ENCODE assay signal across 9 cellular contexts in genomic region chr7:99618726-99619125, GRCh38. TPM values are rescaled to one million over a fixed set of nuclear protein-coding genes. Genes with fewer than 3 reads are reported as not detected.
DNase-seq lines count a peak whose midpoint lies in the region; ATAC-seq and TF ChIP-seq lines count a peak whose summit lies in the region.
"Had no signal": no experiment of that assay in that cellular context is flagged by ENCODE, and none has a peak within 500 bp of the region (broad histone marks: within the 10 kb centered on the region; RNA-seq: fewer than 3 reads in every experiment).

No MANE protein-coding gene starts in this region.

- no peak for TF ChIP-seq CTCF in DND-41 (IDR thresholded peaks at IDR 0.05; ENCODE audit: borderline replicate concordance, extremely low read depth, low read length, poor library complexity, severe bottlenecking)
- TF ChIP-seq CTCF in NB4 (IDR thresholded peaks at IDR 0.05; ENCODE audit: low read depth, low read length): no peak
- no peak for TF ChIP-seq CTCF in brain microvascular endothelial cell (IDR thresholded peaks at IDR 0.05; ENCODE audit: low read depth, low read length, missing control alignments)

- H3K27me3 ChIP-seq in DND-41 (ENCODE audit: insufficient read depth, low read length, poor library complexity) (no peaks in the 10 kb centered on the region), brain microvascular endothelial cell (replicated peaks) (no peaks in the 10 kb centered on the region)

- H3K27ac Mint-ChIP-seq in natural killer cell treated with Interleukin-12 subunit alpha and Interleukin-12 subunit beta and Interleukin-15 and Interleukin-18, amount 100 ng/mL, for 72 hours: peak overlapping the region in 1 of 2 donors; percentile 90

- H3K4me3 ChIP-seq in DND-41 (ENCODE audit: low read depth in 1 of 2, low read length in 2 of 2): peak overlapping the region in 1 of 2 experiments; percentile 68; a peak in 1 of 4 replicates
- H3K4me3 ChIP-seq in NB4 (ENCODE audit: low read depth, low read length): peak overlapping the region; percentile 2
- no peak overlapping the region for H3K4me3 ChIP-seq in brain microvascular endothelial cell (ENCODE audit: low read depth, low read length)

- no peaks in the 10 kb centered on the region for H3K9me3 Mint-ChIP-seq in natural killer cell treated with Interleukin-12 subunit alpha and Interleukin-12 subunit beta and Interleukin-15 and Interleukin-18, amount 100 ng/mL, for 72 hours

- H3K36me3 ChIP-seq in DND-41 (ENCODE audit: insufficient read depth, low read length): peaks cover 66% of the 10 kb centered on the region
- peaks cover 35% of the 10 kb centered on the region for H3K36me3 ChIP-seq in brain microvascular endothelial cell (replicated peaks)

- no peak for ATAC-seq in DND-41 (ENCODE audit: insufficient read depth, low read depth)
- no peak for ATAC-seq in natural killer cell treated with Interleukin-12 subunit alpha and Interleukin-12 subunit beta and Interleukin-15 and Interleukin-18, amount 100 ng/mL, for 72 hours
- ATAC-seq in GM21619 (IDR thresholded peaks at IDR 0.05; ENCODE audit: unreplicated experiment): no peak

- peaks cover 14% of the 10 kb centered on the region for H3K36me3 Mint-ChIP-seq in natural killer cell treated with Interleukin-12 subunit alpha and Interleukin-12 subunit beta and Interleukin-15 and Interleukin-18, amount 100 ng/mL, for 72 hours

- no peaks in the 10 kb centered on the region for H3K27me3 Mint-ChIP-seq in natural killer cell treated with Interleukin-12 subunit alpha and Interleukin-12 subunit beta and Interleukin-15 and Interleukin-18, amount 100 ng/mL, for 72 hours

- H2AFZ ChIP-seq in DND-41 (ENCODE audit: low read depth, low read length): no peak overlapping the region

- peak overlapping the region; percentile 79; the same call in 1 of the 2 replicates for H3K9ac ChIP-seq in DND-41 (ENCODE audit: low read depth, low read length)

- H3K9me3 ChIP-seq in DND-41 (ENCODE audit: insufficient read depth, low read length, severe bottlenecking): no peaks in the 10 kb centered on the region

- TF ChIP-seq POLR2A in NB4 (IDR thresholded peaks at IDR 0.05; ENCODE audit: extremely low read depth, insufficient read length): no peak

- in situ Hi-C loops in brain microvascular endothelial cell (cut with HindIII; ENCODE audit: low pct_ligation_motif_present, low sequenced_read_pairs): no loop called here

- peaks cover 56% of the 10 kb centered on the region for H3K79me2 ChIP-seq in DND-41 (ENCODE audit: insufficient read depth, low read length)

- H3K4me1 ChIP-seq in DND-41 (ENCODE audit: insufficient read depth, low read length): peaks cover 76% of the 10 kb centered on the region

- H4K20me1 ChIP-seq in DND-41 (ENCODE audit: insufficient read depth, low read length): peaks cover 6% of the 10 kb centered on the region; the same call in 1 of the 2 replicates

- peak overlapping the region; percentile 97 for H3K4me2 ChIP-seq in DND-41 (ENCODE audit: insufficient read depth, low read length)

- DNase-seq in DND-41 (no peak), NB4 (ENCODE audit: low read depth) (no peak), brain microvascular endothelial cell (peak; percentile 6), DMS153 treated with DMSO at 0.1 percent for 48 hours (lab: John Stamatoyannopoulos, UW; ENCODE audit: unreplicated experiment) (no peak), amygdala (lab: John Stamatoyannopoulos, UW) (no peak), NK-92 (lab: John Stamatoyannopoulos, UW; ENCODE audit: unreplicated experiment) (no peak)
- no peak for DNase-seq in natural killer cell treated with Interleukin-12 subunit alpha and Interleukin-12 subunit beta and Interleukin-15 and Interleukin-18, amount 100 ng/mL, for 72 hours (ENCODE audit: low spot score)
- DNase-seq: NCI-H1694 had no signal

- peak overlapping the region; percentile 89 for H3K4me3 Mint-ChIP-seq in natural killer cell treated with Interleukin-12 subunit alpha and Interleukin-12 subunit beta and Interleukin-15 and Interleukin-18, amount 100 ng/mL, for 72 hours

- H3K4me1 Mint-ChIP-seq in natural killer cell treated with Interleukin-12 subunit alpha and Interleukin-12 subunit beta and Interleukin-15 and Interleukin-18, amount 100 ng/mL, for 72 hours (ENCODE audit: low read depth in 2 of 2): peaks cover 43 to 44% of the 10 kb centered on the region in 2 donors

- peak overlapping the region; percentile 87; the same call in 1 of the 2 replicates for H3K27ac ChIP-seq in DND-41 (ENCODE audit: low read length)
- no peak overlapping the region for H3K27ac ChIP-seq in brain microvascular endothelial cell

RNA-seq across cellular contexts. Expression of gene ZSCAN25, which starts 2.0 kb away (rescaled TPM):
- 10 to 100 TPM; 26.5 to 33.3 TPM for total RNA-seq in natural killer cell treated with Interleukin-12 subunit alpha and Interleukin-12 subunit beta and Interleukin-15 and Interleukin-18, amount 100 ng/mL, for 72 hours

RNA-seq across cellular contexts. Expression of gene TMEM225B, which starts 20.7 kb away (rescaled TPM):
- total RNA-seq in natural killer cell treated with Interleukin-12 subunit alpha and Interleukin-12 subunit beta and Interleukin-15 and Interleukin-18, amount 100 ng/mL, for 72 hours: 1 to 10 TPM in 1 of 2 donors, under 1 TPM in 1; 0.78 to 1.1 TPM
